In genomic region chr7:11335951-11336350, GRCh38 we compare ENCODE assay signal across 6 cellular contexts.
"Had no signal": no experiment of that assay in that cellular context is flagged by ENCODE, and none has a peak within 500 bp of the region (broad histone marks: within the 10 kb centered on the region; RNA-seq: fewer than 3 reads in every experiment).

No MANE protein-coding gene starts in this region.

- H3K9me3 Mint-ChIP-seq: GM23338, H9, HFFc6 had no signal

- DNase-seq: H9, HFFc6, IMR-90, KG1 had no signal

- H3K27ac Mint-ChIP-seq: GM23338, H9, HFFc6 had no signal

- H3K4me3 Mint-ChIP-seq: GM23338, H9, HFFc6 had no signal

- H3K4me3 ChIP-seq: GM23338, K562 had no signal
